Comparison of ENCODE assay signal across 9 cellular contexts in the genomic region with DNA sequence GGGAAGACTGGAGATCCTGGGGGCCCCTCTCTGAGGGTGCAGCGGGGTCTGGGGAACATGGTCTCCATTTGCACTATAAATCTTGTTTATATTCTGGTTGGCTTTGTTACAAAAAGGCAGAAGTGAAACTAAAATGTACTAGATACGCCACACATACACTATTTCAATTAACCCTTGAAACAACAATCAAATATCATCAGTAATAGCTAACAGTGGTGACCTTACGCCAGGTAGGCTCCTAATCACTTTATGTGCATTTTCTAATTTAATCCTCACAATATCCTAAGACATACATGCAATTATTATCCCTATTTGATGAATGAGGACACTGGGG.
DNase-seq lines count a peak whose midpoint lies in the region; ATAC-seq lines count a peak whose summit lies in the region.
"Had no signal": no experiment of that assay in that cellular context is flagged by ENCODE, and none has a peak within 500 bp of the region (broad histone marks: within the 10 kb centered on the region; RNA-seq: fewer than 3 reads in every experiment).

No MANE protein-coding gene starts in this region.

- H3K9me3 ChIP-seq in mucosa of stomach (ENCODE audit: control insufficient read depth, low read length) = no peaks in the 10 kb centered on the region

- H3K36me3 ChIP-seq in mucosa of stomach (ENCODE audit: control insufficient read depth, insufficient read depth, low read length) = no peaks in the 10 kb centered on the region

- H3K4me1 ChIP-seq in mucosa of stomach (ENCODE audit: control insufficient read depth, insufficient read depth, low read length) = peaks cover 18% of the 10 kb centered on the region

- H3K9ac ChIP-seq in mucosa of stomach (ENCODE audit: low read length) = peak overlapping the region; percentile 56

- H3K27me3 ChIP-seq in mucosa of stomach (ENCODE audit: control insufficient read depth, insufficient read depth, low read length) = no peaks in the 10 kb centered on the region

- ATAC-seq in GM18508 (IDR thresholded peaks at IDR 0.05; ENCODE audit: insufficient read depth, unreplicated experiment) (peak; percentile 44), GM21723 (IDR thresholded peaks at IDR 0.05; ENCODE audit: unreplicated experiment) (peak; percentile 66)

- peak; percentile 66 to 89 for DNase-seq in NOMO-1 (lab: John Stamatoyannopoulos, UW; ENCODE audit: unreplicated experiment in 2 of 2)
- no peak for DNase-seq in NCI-H510A (lab: John Stamatoyannopoulos, UW)
- no peak for DNase-seq in NK-92 (lab: John Stamatoyannopoulos, UW; ENCODE audit: unreplicated experiment)
- DNase-seq in C1 segment of cervical spinal cord (lab: John Stamatoyannopoulos, UW) = no peak
- no peak for DNase-seq in D341Med (ENCODE audit: low spot score)
- DNase-seq: endodermal cell had no signal

- peak overlapping the region; percentile 59 for H3K4me3 ChIP-seq in mucosa of stomach (ENCODE audit: low read length)

Comparison
In these comparisons a context has a peak if more than half of its experiments do, and no peak if none do; other contexts are left out.
1. DNase-seq: peak in NOMO-1 (2 of 2); none in NCI-H510A (single experiment), NK-92 (single experiment), C1 segment of cervical spinal cord (0 of 14) and D341Med (single experiment).